Comparison of ENCODE assay signal across 29 cellular contexts in the genomic region with DNA sequence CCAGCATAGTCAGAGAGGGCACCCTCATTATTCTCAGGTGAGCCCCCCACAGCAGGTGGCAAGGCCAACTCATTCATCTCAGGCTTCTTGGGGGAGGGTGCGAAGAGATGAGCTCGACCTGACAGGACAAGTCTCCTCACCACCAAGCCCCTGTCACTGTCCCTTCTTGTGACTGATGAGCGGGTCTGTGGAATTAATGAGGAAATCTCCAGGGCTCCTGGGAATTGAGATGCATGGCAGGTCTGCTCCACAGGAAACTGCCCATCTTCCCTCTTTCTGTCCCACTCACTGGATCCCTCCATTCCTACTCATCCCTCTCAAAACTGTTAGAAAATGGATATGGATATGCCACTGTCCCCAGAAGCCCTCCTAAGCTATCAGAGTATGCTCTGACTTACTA. TPM values are rescaled to one million over a fixed set of nuclear protein-coding genes. Genes with fewer than 3 reads are reported as not detected.
DNase-seq lines count a peak whose midpoint lies in the region; ATAC-seq and TF ChIP-seq lines count a peak whose summit lies in the region.
"Had no signal": no experiment of that assay in that cellular context is flagged by ENCODE, and none has a peak within 500 bp of the region (broad histone marks: within the 10 kb centered on the region; RNA-seq: fewer than 3 reads in every experiment).

No MANE protein-coding gene starts in this region.

- no peak for TF ChIP-seq CTCF in lung (IDR thresholded peaks at IDR 0.05; ENCODE audit: control extremely low read depth, extremely low read depth)
- TF ChIP-seq CTCF in vagina (IDR thresholded peaks at IDR 0.05): no peak
- no peak for TF ChIP-seq CTCF in mucosa of descending colon (IDR thresholded peaks at IDR 0.05)

- WGBS in lung, 2 donors: 81 to 89% methylated on average over 3 of the region's 3 CpGs
- no CpG with 5 or more reads among the region's 3 CpGs for WGBS in neuronal stem cell (ENCODE audit: extremely low coverage in 2 of 2, insufficient read length in 2 of 2, insufficient replicate concordance in 1 of 2), 2 donors

- ATAC-seq in lung (ENCODE audit: insufficient read depth, low FRiP score) (no peak), mucosa of descending colon (no peak)
- no peak for ATAC-seq in natural killer cell treated with Interleukin-12 subunit alpha and Interleukin-12 subunit beta and Interleukin-15 and Interleukin-18, amount 100 ng/mL, for 72 hours
- ATAC-seq: CD8-positive, alpha-beta T cell; GM12878 had no signal

- H3K9me3 ChIP-seq in lung (ENCODE audit: control insufficient read depth in 2 of 2, insufficient read depth in 1 of 2, low read length in 1 of 2): peaks cover 6% of the 10 kb centered on the region in 2 donors
- H3K9me3 ChIP-seq in neuronal stem cell (replicated peaks in 1 of 2; ENCODE audit: control insufficient read depth in 2 of 2, insufficient read depth in 1 of 2, low read depth in 1 of 2, low read length in 2 of 2): no peaks in the 10 kb centered on the region
- H3K9me3 ChIP-seq in vagina: no peaks in the 10 kb centered on the region
- H3K9me3 ChIP-seq in mucosa of descending colon: peaks cover 4% of the 10 kb centered on the region
- H3K9me3 ChIP-seq: BE2C had no signal

- H3K18ac ChIP-seq in neuronal stem cell (ENCODE audit: low read length): peak overlapping the region; percentile 29

- H3K79me1 ChIP-seq in neuronal stem cell (ENCODE audit: low read depth, low read length): no peaks in the 10 kb centered on the region

- H2AFZ ChIP-seq in neuronal stem cell (ENCODE audit: low read length): no peak overlapping the region

- no peak overlapping the region for H2BK15ac ChIP-seq in neuronal stem cell (ENCODE audit: low read length)

- no peak overlapping the region for H4K8ac ChIP-seq in neuronal stem cell (ENCODE audit: low read depth, low read length)

- H3K27me3 ChIP-seq in lung (ENCODE audit: control insufficient read depth, insufficient read depth) (no peaks in the 10 kb centered on the region), neuronal stem cell (ENCODE audit: control insufficient read depth in 3 of 3, insufficient read depth in 3 of 3, low read depth in 1 of 3, low read length in 3 of 3) (peaks cover 0 to 3% (median 0%) of the 10 kb centered on the region in 3 experiments), vagina (no peaks in the 10 kb centered on the region)
- H3K27me3 ChIP-seq: BLaER1 treated with 17β-estradiol and CSF1 and Interleukin-3, amounts not matched to agents 10 nM and 100 nM had no signal

- intact Hi-C loops in vagina (cut with DNase I): no loop called here
- intact Hi-C loops in mucosa of descending colon (cut with DNase I, micrococcal nuclease): no loop called here

- H3K36me3 ChIP-seq in lung (ENCODE audit: control insufficient read depth in 2 of 2, insufficient read depth in 2 of 2, low read length in 2 of 2) (no peaks in the 10 kb centered on the region), neuronal stem cell (replicated peaks in 1 of 2; ENCODE audit: control insufficient read depth in 2 of 2, insufficient read depth in 2 of 2, low read length in 2 of 2) (no peaks in the 10 kb centered on the region), vagina (no peaks in the 10 kb centered on the region), mucosa of descending colon (ENCODE audit: low read depth) (no peaks in the 10 kb centered on the region)
- H3K36me3 ChIP-seq: BE2C; BLaER1 treated with 17β-estradiol and CSF1 and Interleukin-3, amounts not matched to agents 10 nM and 100 nM had no signal

- no peak overlapping the region for H2BK12ac ChIP-seq in neuronal stem cell (ENCODE audit: low read length)

- H3K27ac ChIP-seq in lung (ENCODE audit: low read depth in 1 of 2, low read length in 1 of 2) (no peak overlapping the region), neuronal stem cell (replicated peaks; ENCODE audit: low read length) (no peak overlapping the region), vagina (no peak overlapping the region)
- H3K27ac ChIP-seq: BLaER1 treated with 17β-estradiol and CSF1 and Interleukin-3, amounts not matched to agents 10 nM and 100 nM; C4-2B had no signal

- no peak for TF ChIP-seq POLR2A in vagina (IDR thresholded peaks at IDR 0.05)

- H3K4ac ChIP-seq in neuronal stem cell (ENCODE audit: low read length): no peak overlapping the region

- DNase-seq in D341Med (ENCODE audit: low spot score): peak; percentile 1
- DNase-seq in lung (ENCODE audit: low spot score): peak; percentile 10
- DNase-seq in neuronal stem cell (ENCODE audit: low spot score): no peak
- DNase-seq in vagina (ENCODE audit: extremely low spot score in 2 of 2): peak; percentile 49 to 89
- DNase-seq in mucosa of descending colon: no peak
- no peak for DNase-seq in HT-29 (ENCODE audit: low spot score)
- DNase-seq in natural killer cell treated with Interleukin-12 subunit alpha and Interleukin-12 subunit beta and Interleukin-15 and Interleukin-18, amount 100 ng/mL, for 72 hours (ENCODE audit: low spot score): no peak
- DNase-seq in SKM-1 (lab: John Stamatoyannopoulos, UW; ENCODE audit: unreplicated experiment): no peak
- DNase-seq: 8988T; ACHN; BE2C; Caco-2; Calu3; CD4-positive, alpha-beta T cell; CD8-positive, alpha-beta T cell; DMS 273 treated with DMSO at 0.1 percent for 48 hours; DMS153; DMS53; DMS79; DND-41; EL; GDM1 had no signal

- no peak overlapping the region for H3K9ac ChIP-seq in neuronal stem cell (ENCODE audit: low read depth, low read length, poor library complexity)
- H3K9ac ChIP-seq: BLaER1 treated with 17β-estradiol and CSF1 and Interleukin-3, amounts not matched to agents 10 nM and 100 nM had no signal

- no peak overlapping the region for H3K4me2 ChIP-seq in neuronal stem cell (ENCODE audit: insufficient read depth, low read length, poor library complexity, severe bottlenecking)

- H3K4me3 Mint-ChIP-seq in natural killer cell treated with Interleukin-12 subunit alpha and Interleukin-12 subunit beta and Interleukin-15 and Interleukin-18, amount 100 ng/mL, for 72 hours: no peak overlapping the region
- H3K4me3 Mint-ChIP-seq: CD4-positive, alpha-beta T cell; CD8-positive, alpha-beta T cell had no signal

- H2AK5ac ChIP-seq in neuronal stem cell (ENCODE audit: low read depth, low read length): no peak overlapping the region

- H3K36me3 Mint-ChIP-seq in natural killer cell treated with Interleukin-12 subunit alpha and Interleukin-12 subunit beta and Interleukin-15 and Interleukin-18, amount 100 ng/mL, for 72 hours: peaks cover 4% of the 10 kb centered on the region
- H3K36me3 Mint-ChIP-seq: CD8-positive, alpha-beta T cell had no signal

- no peak overlapping the region for H3K14ac ChIP-seq in neuronal stem cell (ENCODE audit: low read length)

- no peaks in the 10 kb centered on the region for H3K4me1 Mint-ChIP-seq in natural killer cell treated with Interleukin-12 subunit alpha and Interleukin-12 subunit beta and Interleukin-15 and Interleukin-18, amount 100 ng/mL, for 72 hours (ENCODE audit: low read depth in 2 of 2)

- H3K27ac Mint-ChIP-seq in natural killer cell treated with Interleukin-12 subunit alpha and Interleukin-12 subunit beta and Interleukin-15 and Interleukin-18, amount 100 ng/mL, for 72 hours: no peak overlapping the region
- H3K27ac Mint-ChIP-seq: CD4-positive, alpha-beta T cell; CD8-positive, alpha-beta T cell had no signal

- H3K27me3 Mint-ChIP-seq in natural killer cell treated with Interleukin-12 subunit alpha and Interleukin-12 subunit beta and Interleukin-15 and Interleukin-18, amount 100 ng/mL, for 72 hours: peaks cover 14 to 37% of the 10 kb centered on the region in 2 donors

- H3K4me1 ChIP-seq in lung (ENCODE audit: control insufficient read depth in 2 of 2, insufficient read depth in 2 of 2, low read length in 2 of 2) (no peaks in the 10 kb centered on the region), neuronal stem cell (ENCODE audit: control insufficient read depth in 2 of 2, insufficient read depth in 1 of 2, low read depth in 1 of 2, low read length in 2 of 2) (peaks cover 0 to 3% of the 10 kb centered on the region in 2 donors), vagina (peaks cover 2% of the 10 kb centered on the region), mucosa of descending colon (ENCODE audit: low read depth) (no peaks in the 10 kb centered on the region)
- H3K4me1 ChIP-seq: BE2C, Caco-2 had no signal

- H4K91ac ChIP-seq in neuronal stem cell (ENCODE audit: low read depth, low read length, poor library complexity): no peak overlapping the region

- H3K9me3 Mint-ChIP-seq in natural killer cell treated with Interleukin-12 subunit alpha and Interleukin-12 subunit beta and Interleukin-15 and Interleukin-18, amount 100 ng/mL, for 72 hours: peaks cover 3% of the 10 kb centered on the region

- H2BK120ac ChIP-seq in neuronal stem cell (ENCODE audit: low read depth, low read length): no peak overlapping the region

- H2BK5ac ChIP-seq in neuronal stem cell (ENCODE audit: low read length): no peak overlapping the region

- H3K4me3 ChIP-seq in lung (no peak overlapping the region), neuronal stem cell (ENCODE audit: low read length in 2 of 2) (no peak overlapping the region), vagina (no peak overlapping the region), mucosa of descending colon (no peak overlapping the region)
- H3K4me3 ChIP-seq: BLaER1 treated with 17β-estradiol and CSF1 and Interleukin-3, amounts not matched to agents 10 nM and 100 nM; GM12878 had no signal

- no peak overlapping the region for H3K23ac ChIP-seq in neuronal stem cell (ENCODE audit: low read depth, low read length, poor library complexity)

RNA-seq across cellular contexts. Expression of gene CES5A, which starts 32.5 kb away (rescaled TPM):
- total RNA-seq in lung (not detected), vagina (not detected), mucosa of descending colon (not detected)
- polyA plus RNA-seq in lung: not detected
- not detected for polyA plus RNA-seq in neuronal stem cell (2013, experiment 1 of 2)
- not detected for polyA plus RNA-seq in neuronal stem cell (2013, experiment 2 of 2)
- total RNA-seq in HT-29 (2014; rRNA removed; shearing (Covaris generic)): not detected in 2 replicates
- not detected for total RNA-seq in natural killer cell treated with Interleukin-12 subunit alpha and Interleukin-12 subunit beta and Interleukin-15 and Interleukin-18, amount 100 ng/mL, for 72 hours
- total RNA-seq: A673; Caco-2; Calu3; CD4-positive, alpha-beta T cell; CD8-positive, alpha-beta T cell; Daoy; G401; GM12878 had no signal
- polyA plus RNA-seq: AG04450 had no signal

Comparison
In these comparisons a context has a peak if more than half of its experiments do, and no peak if none do; other contexts are left out.
1. DNase-seq: peak in D341Med (single experiment), lung (single experiment) and vagina (2 of 2); none in neuronal stem cell (single experiment), mucosa of descending colon (0 of 3), HT-29 (single experiment), natural killer cell treated with Interleukin-12 subunit alpha and Interleukin-12 subunit beta and Interleukin-15 and Interleukin-18, amount 100 ng/mL, for 72 hours (single experiment) and SKM-1 (single experiment).